24 cellular contexts compared by ENCODE assay signal in the genomic region with DNA sequence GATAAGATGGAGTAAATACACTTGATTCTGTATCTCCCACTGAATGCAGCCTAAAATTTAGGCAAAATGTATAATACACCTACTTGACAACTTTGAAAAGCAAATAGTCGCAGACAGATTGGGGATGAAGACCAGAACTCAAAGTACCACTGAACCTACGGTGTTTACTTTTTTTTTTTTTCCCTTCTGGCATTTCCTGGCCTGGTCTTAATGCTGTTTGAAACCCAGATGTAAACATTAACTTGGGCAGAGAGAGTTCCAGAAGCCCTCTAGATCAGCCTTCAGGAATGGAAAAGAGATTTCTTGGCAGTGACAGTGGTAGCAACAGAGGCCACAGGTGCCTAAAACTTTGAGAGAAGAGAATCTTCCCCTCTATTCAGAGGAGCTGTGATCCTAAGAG. TPM values are rescaled to one million over a fixed set of nuclear protein-coding genes. Genes with fewer than 3 reads are reported as not detected.
A peak's percentile ranks its signal among the peaks of the same experiment; 100 is the strongest.
DNase-seq lines count a peak whose midpoint lies in the region; ATAC-seq, FAIRE-seq and TF ChIP-seq lines count a peak whose summit lies in the region.
"Had no signal": no experiment of that assay in that cellular context is flagged by ENCODE, and none has a peak within 500 bp of the region (broad histone marks: within the 10 kb centered on the region; RNA-seq: fewer than 3 reads in every experiment).

No MANE protein-coding gene starts in this region.

- WGBS in A549 (ENCODE audit: missing lambda C conversion rate), result 41% methylated on average over 2 of the region's 2 CpGs
- 39% methylated on average over 2 of the region's 2 CpGs for WGBS in prostate gland

- peak overlapping the region; percentile 15 to 42; a peak in 4 of 6 replicates for H3K27ac ChIP-seq in A549
- peak overlapping the region; percentile 78 for H3K27ac ChIP-seq in VCaP
- H3K27ac ChIP-seq in prostate gland, result peak overlapping the region; percentile 36 to 67
- H3K27ac ChIP-seq: BLaER1, ovary had no signal

- CTCF ChIA-PET in A549 (lab: Yijun Ruan, JAX), result interaction anchor here (0.6 to 1.6 kb wide), 9 partner anchors 9 to 200 kb away, joined by 3 to 6 read pairs (median 3); no protein-coding TSS in a partner anchor

- intact Hi-C loops in left colon (cut with DNase I, micrococcal nuclease), result loop anchor here in 1 of 2 donors (10.0 kb wide), 1 partner anchor 90 kb away; no protein-coding TSS in a partner anchor
- intact Hi-C loops in prostate gland (cut with DNase I), result no loop called here

- H3K4me3 ChIP-seq in A549 (no peak overlapping the region), prostate gland (no peak overlapping the region)
- H3K4me3 ChIP-seq: BLaER1, ovary, smooth muscle cell had no signal

- TF ChIP-seq POLR2A in A549 (IDR thresholded peaks at IDR 0.05; ENCODE audit: low read length) (no peak), prostate gland (IDR thresholded peaks at IDR 0.05) (no peak)

- TF ChIP-seq CTCF in A549 (IDR thresholded peaks at IDR 0.05) (no peak), VCaP (conservative IDR thresholded peaks at IDR 0.05) (no peak), prostate gland (IDR thresholded peaks at IDR 0.05) (no peak)

- H3K9me3 ChIP-seq in A549 (peaks cover 32% of the 10 kb centered on the region), prostate gland (no peaks in the 10 kb centered on the region)
- H3K9me3 ChIP-seq: ovary had no signal

- POLR2A ChIA-PET in A549 (lab: Yijun Ruan, JAX), result interaction anchor here (0.8 kb wide), 1 partner anchor 8 kb away, joined by 3 read pairs; no protein-coding TSS in a partner anchor

- no peaks in the 10 kb centered on the region for H3K36me3 ChIP-seq in prostate gland
- H3K36me3 ChIP-seq: BLaER1, ovary had no signal

- H3K27me3 ChIP-seq in prostate gland (replicated peaks; ENCODE audit: insufficient read depth), result no peaks in the 10 kb centered on the region
- H3K27me3 ChIP-seq: BLaER1, ovary had no signal

- peak; percentile 80 for FAIRE-seq in A549 (lab: Jason Lieb, UNC)

- no peak for DNase-seq in A549 (ENCODE audit: low read depth in 1 of 2, low spot score in 1 of 2)
- no peak for DNase-seq in left colon
- DNase-seq in prostate gland (ENCODE audit: low spot score), result no peak
- DNase-seq in COLO829 (ENCODE audit: low spot score), result no peak
- DNase-seq in hypothalamus (lab: John Stamatoyannopoulos, UW), result no peak
- DNase-seq: activated B cell treated with CpG ODN at 0.5 μM for 24 hours; effector CD4-positive, alpha-beta T cell; NCI-H510A had no signal

- peaks cover 20% of the 10 kb centered on the region for H3K4me1 ChIP-seq in A549
- H3K4me1 ChIP-seq in prostate gland (replicated peaks), result no peaks in the 10 kb centered on the region

- ATAC-seq in A549 (no peak), left colon (peak; percentile 20), HG03521 (IDR thresholded peaks at IDR 0.05; ENCODE audit: unreplicated experiment) (no peak), HG02938 (IDR thresholded peaks at IDR 0.05; ENCODE audit: unreplicated experiment) (no peak)

- H3K4me2 ChIP-seq in A549, result peak overlapping the region; percentile 7; the same call in 1 of the 3 replicates
- H3K4me2 ChIP-seq: BLaER1, SK-N-SH, smooth muscle cell had no signal

- no peak for TF ChIP-seq EP300 in A549 (IDR thresholded peaks at IDR 0.05)

- TF ChIP-seq RAD21 in A549 (conservative IDR thresholded peaks at IDR 0.05 in 1 of 2, IDR thresholded peaks at IDR 0.05 in 1 of 2), result no peak

TF ChIP-seq in A549, 52 proteins besides CTCF, POLR2A, EP300 and RAD21:
- TF ChIP-seq CHD4 (IDR thresholded peaks at IDR 0.05; ENCODE audit: borderline replicate concordance) (no peak), POLR2AphosphoS2 (conservative IDR thresholded peaks at IDR 0.05; ENCODE audit: low read length) (no peak), NPAS2 (CRISPR knock-in tag; IDR thresholded peaks at IDR 0.05; ENCODE audit: borderline replicate concordance) (no peak), ZFP36 (IDR thresholded peaks at IDR 0.05; ENCODE audit: borderline replicate concordance, partially characterized antibody) (no peak), RCOR1 (IDR thresholded peaks at IDR 0.05; ENCODE audit: low read depth, low read length) (no peak), MAFK (IDR thresholded peaks at IDR 0.05; ENCODE audit: partially characterized antibody) (no peak), FOSL2 (IDR thresholded peaks at IDR 0.05) (no peak), FOSL2 (CRISPR knock-in tag; IDR thresholded peaks at IDR 0.05) (no peak), NR3C1 (IDR thresholded peaks at IDR 0.05) (no peak), HDAC2 (IDR thresholded peaks at IDR 0.05) (no peak)
- TF ChIP-seq, protein P1, sequence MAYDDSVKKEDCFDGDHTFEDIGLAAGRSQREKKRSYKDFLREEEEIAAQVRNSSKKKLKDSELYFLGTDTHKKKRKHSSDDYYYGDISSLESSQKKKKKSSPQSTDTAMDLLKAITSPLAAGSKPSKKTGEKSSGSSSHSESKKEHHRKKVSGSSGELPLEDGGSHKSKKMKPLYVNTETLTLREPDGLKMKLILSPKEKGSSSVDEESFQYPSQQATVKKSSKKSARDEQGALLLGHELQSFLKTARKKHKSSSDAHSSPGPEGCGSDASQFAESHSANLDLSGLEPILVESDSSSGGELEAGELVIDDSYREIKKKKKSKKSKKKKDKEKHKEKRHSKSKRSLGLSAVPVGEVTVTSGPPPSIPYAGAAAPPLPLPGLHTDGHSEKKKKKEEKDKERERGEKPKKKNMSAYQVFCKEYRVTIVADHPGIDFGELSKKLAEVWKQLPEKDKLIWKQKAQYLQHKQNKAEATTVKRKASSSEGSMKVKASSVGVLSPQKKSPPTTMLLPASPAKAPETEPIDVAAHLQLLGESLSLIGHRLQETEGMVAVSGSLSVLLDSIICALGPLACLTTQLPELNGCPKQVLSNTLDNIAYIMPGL (CRISPR knock-in tag; IDR thresholded peaks at IDR 0.05; ENCODE audit: borderline replicate concordance), result no peak

RNA-seq across cellular contexts. Expression of gene ALPK3, which starts 27.8 kb away (rescaled TPM):
- polyA plus RNA-seq in A549 (2011; rRNA removed), result 0.30 and 0.33 TPM in 2 replicates
- polyA plus RNA-seq in A549 (2012; cell fraction: cytosol; rRNA removed), result 0.08 and 0.11 TPM in 2 replicates
- 0.60 and 0.61 TPM in 2 replicates for polyA plus RNA-seq in A549 (2012; cell fraction: nucleus; rRNA removed)
- polyA plus RNA-seq in A549 (2017; fragmentation: RNase III; extraction: RNeasy Plus Mini Kit Qiagen cat#74134 plus additional on column Dnase treatment), result 0.17 to 0.26 TPM (median 0.24 TPM) in 3 replicates
- 0.24 and 0.50 TPM in 2 replicates for polyA minus RNA-seq in A549 (2011; rRNA and poly(A)+ RNA removed)
- total RNA-seq in left colon, result 1 to 10 TPM; 1.0 to 1.1 TPM
- 1 to 10 TPM in 1 of 2 donors, under 1 TPM in 1; 0.68 to 7.2 TPM for total RNA-seq in prostate gland

RNA-seq across cellular contexts. Expression of gene SLC28A1, which starts 39.5 kb away (rescaled TPM):
- 0.13 TPM in 2 replicates for polyA plus RNA-seq in A549 (2011; rRNA removed)
- 0.03 and 0.05 TPM in 2 replicates for polyA plus RNA-seq in A549 (2012; cell fraction: cytosol; rRNA removed)
- 0.06 and 0.18 TPM in 2 replicates for polyA plus RNA-seq in A549 (2012; cell fraction: nucleus; rRNA removed)
- 0.04 to 0.06 TPM in 2 of 3 replicates, not detected in the other for polyA plus RNA-seq in A549 (2017; fragmentation: RNase III; extraction: RNeasy Plus Mini Kit Qiagen cat#74134 plus additional on column Dnase treatment)
- polyA minus RNA-seq in A549 (2011; rRNA and poly(A)+ RNA removed), result 0.49 and 0.62 TPM in 2 replicates
- total RNA-seq in left colon, result not detected
- not detected for total RNA-seq in prostate gland
- total RNA-seq: activated B cell treated with CpG ODN at 0.5 μM for 24 hours; activated CD4-positive, alpha-beta memory T cell treated with anti-CD3 and anti-CD28 coated beads, Interleukin-2, amount 10 ng/mL, durations not matched to agents 7 days and 5 days; activated naive CD4-positive, alpha-beta T cell treated with anti-CD3 and anti-CD28 coated beads for 36 hours; esophagus mucosa; M059J; naive thymus-derived CD4-positive, alpha-beta T cell; RPMI7951; smooth muscle cell; subcutaneous adipose tissue; T-helper 2 cell treated with Interferon-gamma antibody and Interleukin-4, amounts not matched to agents 100 ng/mL and 5 ng/mL, for 36 hours had no signal
- polyA plus RNA-seq: mammary epithelial cell; naive thymus-derived CD4-positive, alpha-beta T cell; SK-N-SH had no signal
